ENCODE assay signal across 8 cellular contexts in the genomic region with DNA sequence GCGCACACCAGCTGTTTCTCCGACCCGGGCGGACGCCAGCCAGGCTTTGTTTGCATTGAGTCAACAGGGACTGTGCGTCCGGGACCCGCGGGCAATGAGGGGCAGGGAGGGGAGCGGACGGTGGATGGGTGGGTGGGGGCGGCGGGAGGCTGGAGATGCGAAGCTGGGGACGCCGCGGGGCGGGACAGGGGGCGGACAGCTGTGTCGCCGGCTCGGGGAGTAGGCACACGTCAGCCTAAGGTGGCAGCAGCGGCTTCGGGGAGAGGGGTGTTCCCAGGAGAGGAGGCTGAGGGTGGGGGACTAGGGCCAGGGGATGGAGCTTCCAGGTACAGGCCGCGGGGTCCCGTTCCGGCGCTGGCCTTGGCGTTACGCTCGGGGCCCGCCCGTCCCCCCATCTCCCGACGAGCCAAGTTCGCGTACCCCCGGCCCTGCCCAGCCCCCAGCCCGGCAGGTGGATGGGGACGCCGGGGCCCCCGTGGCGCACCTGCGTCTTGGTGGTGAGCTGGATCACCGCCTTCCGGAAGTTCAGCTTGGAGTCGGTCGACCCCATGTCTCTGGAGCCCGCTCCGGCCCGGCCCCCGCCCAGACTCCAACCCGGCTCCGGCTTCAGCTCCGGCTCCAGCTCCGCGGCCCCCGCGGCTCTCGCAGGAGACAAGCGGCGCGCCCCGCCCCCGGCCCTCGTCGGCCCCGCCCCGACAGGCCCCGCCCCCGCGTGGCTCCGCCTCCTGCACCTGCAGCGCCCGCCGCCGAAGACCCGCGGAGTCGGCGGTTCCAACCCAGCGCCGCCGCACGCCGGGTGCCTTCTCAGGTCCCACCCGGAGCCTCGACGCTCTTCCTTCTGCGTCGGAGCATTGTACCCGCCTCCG.
DNase-seq lines count a peak whose midpoint lies in the region; ATAC-seq and TF ChIP-seq lines count a peak whose summit lies in the region.

A gene with protein sequence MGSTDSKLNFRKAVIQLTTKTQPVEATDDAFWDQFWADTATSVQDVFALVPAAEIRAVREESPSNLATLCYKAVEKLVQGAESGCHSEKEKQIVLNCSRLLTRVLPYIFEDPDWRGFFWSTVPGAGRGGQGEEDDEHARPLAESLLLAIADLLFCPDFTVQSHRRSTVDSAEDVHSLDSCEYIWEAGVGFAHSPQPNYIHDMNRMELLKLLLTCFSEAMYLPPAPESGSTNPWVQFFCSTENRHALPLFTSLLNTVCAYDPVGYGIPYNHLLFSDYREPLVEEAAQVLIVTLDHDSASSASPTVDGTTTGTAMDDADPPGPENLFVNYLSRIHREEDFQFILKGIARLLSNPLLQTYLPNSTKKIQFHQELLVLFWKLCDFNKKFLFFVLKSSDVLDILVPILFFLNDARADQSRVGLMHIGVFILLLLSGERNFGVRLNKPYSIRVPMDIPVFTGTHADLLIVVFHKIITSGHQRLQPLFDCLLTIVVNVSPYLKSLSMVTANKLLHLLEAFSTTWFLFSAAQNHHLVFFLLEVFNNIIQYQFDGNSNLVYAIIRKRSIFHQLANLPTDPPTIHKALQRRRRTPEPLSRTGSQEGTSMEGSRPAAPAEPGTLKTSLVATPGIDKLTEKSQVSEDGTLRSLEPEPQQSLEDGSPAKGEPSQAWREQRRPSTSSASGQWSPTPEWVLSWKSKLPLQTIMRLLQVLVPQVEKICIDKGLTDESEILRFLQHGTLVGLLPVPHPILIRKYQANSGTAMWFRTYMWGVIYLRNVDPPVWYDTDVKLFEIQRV (minus strand): TSS at position 653 of the 866 bp plus-strand sequence. CDS start 103 bp downstream, at position 550.

- H3K27me3 ChIP-seq in layer of hippocampus (ENCODE audit: control insufficient read depth, insufficient read depth, low read length), result peaks cover 2% of the 10 kb centered on the region

- ATAC-seq in HG03571 (IDR thresholded peaks at IDR 0.05; ENCODE audit: unreplicated experiment) (no peak), GM18505 (IDR thresholded peaks at IDR 0.05; ENCODE audit: unreplicated experiment) (no peak)

- H3K27ac ChIP-seq in layer of hippocampus (ENCODE audit: low read depth, low read length), result peak within 1 kb of the TSS; percentile 82

- no peak for TF ChIP-seq POLR2A in GM18505 (IDR thresholded peaks at IDR 0.05; ENCODE audit: borderline replicate concordance, extremely low read depth, insufficient read depth, insufficient read length)

- peak; percentile 98 for DNase-seq in D341Med (ENCODE audit: low spot score)
- peak; percentile 76 for DNase-seq in NAMALWA (ENCODE audit: low spot score)
- peak; percentile 70 for DNase-seq in activated CD4-positive, CD25-positive, alpha-beta regulatory T cell treated with anti-CD3 and anti-CD28 coated beads, Interleukin-2, amount 50 U/mL, for 72 hours
- peak; percentile 64 for DNase-seq in central memory CD4-positive, alpha-beta T cell
- DNase-seq in stimulated activated CD4-positive, alpha-beta T cell treated with anti-CD3 and anti-CD28 coated beads, Interleukin-15, amount 100 ng/mL, for 24 hours, result peak; percentile 82
